In genomic region chr14:84575681-84576080, GRCh38 we compare ENCODE assay signal across 25 cellular contexts.
"Had no signal": no experiment of that assay in that cellular context is flagged by ENCODE, and none has a peak within 500 bp of the region (broad histone marks: within the 10 kb centered on the region; RNA-seq: fewer than 3 reads in every experiment).

No MANE protein-coding gene starts in this region.

- H3K36me3 ChIP-seq: left ventricle myocardium inferior, pancreas, prostate gland, stomach, thyroid gland, transverse colon, upper lobe of left lung, vagina had no signal

- H3K4me3 ChIP-seq: left ventricle myocardium inferior, lung, pancreas, prostate gland, skin epidermis, stomach, testis, thyroid gland, transverse colon, upper lobe of left lung, vagina had no signal

- DNase-seq: islet precursor cell; left ventricle myocardium inferior; midbrain; naive thymus-derived CD8-positive, alpha-beta T cell; nucleus accumbens; pancreas; posterior cingulate gyrus; retina; right cardiac atrium; stimulated activated CD4-positive, alpha-beta T cell treated with anti-CD3 and anti-CD28 coated beads, Interleukin-12 subunit alpha, Interleukin-12 subunit beta, amount 100 ng/mL, for 4 hours; stimulated activated CD4-positive, alpha-beta T cell treated with anti-CD3 and anti-CD28 coated beads, Interleukin-15, amount 100 ng/mL, for 24 hours; stimulated activated CD4-positive, alpha-beta T cell treated with anti-CD3 and anti-CD28 coated beads, Interleukin-2, amount 100 ng/mL, for 24 hours; stimulated activated CD4-positive, alpha-beta T cell treated with anti-CD3 and anti-CD28 coated beads, Interleukin-4, amount 100 ng/mL, for 1 hour; stimulated activated naive B cell treated with anti-CD40 and anti-IgM and Interleukin-4, amounts not matched to agents 10 μg/mL and 1 μg/mL and 100 μg/mL, for 72 hours; stimulated activated naive CD8-positive, alpha-beta T cell treated with anti-CD3 and anti-CD28 coated beads, Interleukin-15, Interleukin-2, amounts not matched to agents 100 U/mL and 50 U/mL, for 24 hours; stomach; testis; thyroid gland; transverse colon; upper lobe of left lung had no signal

- ATAC-seq: naive thymus-derived CD8-positive, alpha-beta T cell; pancreas; right cardiac atrium; sciatic nerve; stimulated activated naive B cell treated with anti-CD40 and anti-IgM and Interleukin-4, amounts not matched to agents 10 μg/mL and 1 μg/mL and 100 μg/mL, for 72 hours; stimulated activated naive CD8-positive, alpha-beta T cell treated with anti-CD3 and anti-CD28 coated beads, Interleukin-15, Interleukin-2, amounts not matched to agents 100 U/mL and 50 U/mL, for 24 hours had no signal

- H3K27ac ChIP-seq: left ventricle myocardium inferior, pancreas, prostate gland, skin epidermis, stomach, testis, thyroid gland, transverse colon, upper lobe of left lung, vagina had no signal

- H3K27me3 ChIP-seq: pancreas, stomach, testis, thyroid gland, transverse colon, upper lobe of left lung, vagina had no signal

- H3K4me1 ChIP-seq: left ventricle myocardium inferior, prostate gland, stomach, testis, thyroid gland, transverse colon, upper lobe of left lung, vagina had no signal

- H3K9me3 ChIP-seq: left ventricle myocardium inferior, pancreas, prostate gland, stomach, testis, thyroid gland, transverse colon, upper lobe of left lung, vagina had no signal

- FAIRE-seq: pancreas had no signal
